ENCODE assay signal across 8 cellular contexts in the genomic region with DNA sequence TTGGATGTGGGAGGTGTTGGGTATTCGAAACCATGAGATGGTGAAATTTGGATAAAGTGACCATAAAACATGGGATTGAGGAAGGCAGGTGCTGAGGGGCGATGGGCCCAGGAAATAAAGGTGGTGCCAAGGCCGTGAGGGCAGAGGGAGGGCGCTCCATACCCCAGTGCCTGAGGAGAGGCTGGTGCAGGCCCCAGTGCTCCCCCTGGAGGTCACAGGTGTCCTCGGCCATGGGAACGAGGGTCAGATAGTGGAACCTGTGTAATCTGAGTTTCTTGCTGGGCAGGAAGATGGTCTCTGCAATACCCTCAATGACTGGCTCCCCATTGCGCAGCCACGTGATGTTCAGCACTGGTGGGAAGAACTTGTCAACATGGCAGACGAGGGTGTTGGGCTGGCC. TPM values are rescaled to one million over a fixed set of nuclear protein-coding genes. Genes with fewer than 3 reads are reported as not detected.
A peak's percentile ranks its signal among the peaks of the same experiment; 100 is the strongest.
DNase-seq lines count a peak whose midpoint lies in the region; ATAC-seq, FAIRE-seq and TF ChIP-seq lines count a peak whose summit lies in the region.

No MANE protein-coding gene starts in this region.

- H3K36me3 ChIP-seq in mesendoderm (ENCODE audit: control insufficient read depth, insufficient read depth, low read length) = no peaks in the 10 kb centered on the region
- no peaks in the 10 kb centered on the region for H3K36me3 ChIP-seq in uterus

- no peak overlapping the region for H3K56ac ChIP-seq in mesendoderm (ENCODE audit: low read length)

- H3K9ac ChIP-seq in mesendoderm (ENCODE audit: low read length) = no peak overlapping the region

- intact Hi-C loops in uterus (cut with DNase I; ENCODE audit: low total_unique reads) = no loop called here

- H4K5ac ChIP-seq in mesendoderm (ENCODE audit: low read length) = no peak overlapping the region

- H3K9me3 ChIP-seq in uterus = no peaks in the 10 kb centered on the region

- no peak overlapping the region for H3K18ac ChIP-seq in mesendoderm (ENCODE audit: low read length)

- H3K27ac ChIP-seq in mesendoderm (ENCODE audit: low read depth, low read length) (no peak overlapping the region), uterus (no peak overlapping the region)

- H2BK120ac ChIP-seq in mesendoderm (ENCODE audit: low read depth, low read length) = no peak overlapping the region

- no peak overlapping the region for H3K4me3 ChIP-seq in astrocyte of the spinal cord (ENCODE audit: low read depth, low read length)
- no peak overlapping the region for H3K4me3 ChIP-seq in mesendoderm (ENCODE audit: low read length)
- H3K4me3 ChIP-seq in uterus = no peak overlapping the region

- TF ChIP-seq POLR2A in GM12892 (IDR thresholded peaks at IDR 0.05; ENCODE audit: low read depth, low read length) (no peak; the same call in 1 of the 2 replicates), uterus (IDR thresholded peaks at IDR 0.05) (no peak)

- H3K79me2 ChIP-seq in mesendoderm (ENCODE audit: control insufficient read depth, insufficient read depth, low read length) = no peaks in the 10 kb centered on the region

- no peak overlapping the region for H3K23ac ChIP-seq in mesendoderm (ENCODE audit: low read length)

- no peak overlapping the region for H3K4me2 ChIP-seq in mesendoderm (ENCODE audit: low read length)

- H2BK5ac ChIP-seq in mesendoderm (ENCODE audit: low read length) = no peak overlapping the region

- no peak for ATAC-seq in GM19463 (IDR thresholded peaks at IDR 0.05; ENCODE audit: unreplicated experiment)
- ATAC-seq in HG03571 (IDR thresholded peaks at IDR 0.05; ENCODE audit: unreplicated experiment) = no peak

- no peak overlapping the region for H4K8ac ChIP-seq in mesendoderm (ENCODE audit: low read depth, low read length)

- no peaks in the 10 kb centered on the region for H3K27me3 ChIP-seq in mesendoderm (ENCODE audit: insufficient read depth, low read length, poor library complexity)
- H3K27me3 ChIP-seq in uterus = no peaks in the 10 kb centered on the region

- no CpG with 5 or more reads among the region's 9 CpGs for WGBS in mesendoderm (ENCODE audit: extremely low coverage, insufficient coverage, low lambda C conversion rate)

- H3K4ac ChIP-seq in mesendoderm (ENCODE audit: low read depth, low read length) = no peak overlapping the region

- TF ChIP-seq CTCF in astrocyte of the spinal cord (IDR thresholded peaks at IDR 0.05; ENCODE audit: low read depth, low read length) (peak; percentile 35), uterus (IDR thresholded peaks at IDR 0.05) (peak in 3 of 4 experiments; percentile 16 to 35 (median 30))

- peak; percentile 65 for FAIRE-seq in GM12892 (lab: Jason Lieb, UNC)

- no peak overlapping the region for H2AK5ac ChIP-seq in mesendoderm (ENCODE audit: low read length)

- no peaks in the 10 kb centered on the region for H3K4me1 ChIP-seq in mesendoderm (ENCODE audit: control insufficient read depth, low read depth, low read length)
- H3K4me1 ChIP-seq in uterus = no peaks in the 10 kb centered on the region

- no peak overlapping the region for H2BK15ac ChIP-seq in mesendoderm (replicated peaks; ENCODE audit: low read depth)

- in situ Hi-C loops in astrocyte of the spinal cord (cut with HindIII; ENCODE audit: low sequenced_read_pairs) = no loop called here

- H3K79me1 ChIP-seq in mesendoderm (ENCODE audit: low read length) = no peaks in the 10 kb centered on the region

- DNase-seq in GM12892 (ENCODE audit: insufficient read length) = peak; percentile 32
- DNase-seq in T-helper 1 cell = peak; percentile 23 to 58 (median 45)
- no peak for DNase-seq in astrocyte of the spinal cord (ENCODE audit: low read depth, low spot score)
- DNase-seq in mesendoderm = peak; percentile 79
- no peak for DNase-seq in uterus
- DNase-seq in hypothalamus (lab: John Stamatoyannopoulos, UW) = no peak

RNA-seq across cellular contexts. Expression of a gene that starts 16.2 kb away (rescaled TPM):
- 455 TPM for polyA plus RNA-seq in GM12892 (2012; ENCODE audit: missing spikeins)
- 27.2 TPM for polyA plus RNA-seq in mesendoderm (2013, experiment 1 of 2)
- polyA plus RNA-seq in mesendoderm (2013, experiment 2 of 2) = 28.0 TPM
- 100 to 1,000 TPM in 1 of 4 donors, 10 to 100 TPM in 3; 19.8 to 108 (median 43.6) TPM for total RNA-seq in uterus

RNA-seq across cellular contexts. Expression of a gene that starts 18.5 kb away (rescaled TPM):
- 1,233 TPM for polyA plus RNA-seq in GM12892 (2012; ENCODE audit: missing spikeins)
- 4.9 TPM for polyA plus RNA-seq in mesendoderm (2013, experiment 1 of 2)
- 4.7 TPM for polyA plus RNA-seq in mesendoderm (2013, experiment 2 of 2)
- total RNA-seq in uterus = 100 to 1,000 TPM in 2 of 4 donors, 10 to 100 TPM in 2; 48.0 to 187 (median 135) TPM

Comparison
In these comparisons a context has a peak if more than half of its experiments do, and no peak if none do; other contexts are left out.
1. DNase-seq: peak in GM12892 (single experiment), T-helper 1 cell (5 of 5) and mesendoderm (single experiment); none in astrocyte of the spinal cord (single experiment), uterus (0 of 2) and hypothalamus (0 of 51).